Comparison of ENCODE assay signal across 15 cellular contexts in genomic region chr11:112498701-112499100, GRCh38.
DNase-seq lines count a peak whose midpoint lies in the region; ATAC-seq and TF ChIP-seq lines count a peak whose summit lies in the region.
"Had no signal": no experiment of that assay in that cellular context is flagged by ENCODE, and none has a peak within 500 bp of the region (broad histone marks: within the 10 kb centered on the region; RNA-seq: fewer than 3 reads in every experiment).

No MANE protein-coding gene starts in this region.

- DNase-seq in EH (ENCODE audit: low read depth) (peak; percentile 9), M059J (ENCODE audit: low read depth) (peak; percentile 91), epithelial cell of proximal tubule (ENCODE audit: low read depth) (peak; percentile 59), sigmoid colon (no peak), NCI-H187 treated with DMSO at 0.1 percent for 48 hours (lab: John Stamatoyannopoulos, UW) (no peak)
- DNase-seq: Caco-2, Kasumi-1, NCI-H2029 treated with DMSO at 0.1 percent for 48 hours, NCI-H526, OCI-M1 had no signal

- H3K36me3 ChIP-seq in sigmoid colon, result no peaks in the 10 kb centered on the region

- no peak overlapping the region for H3K4me3 Mint-ChIP-seq in nephron
- H3K4me3 Mint-ChIP-seq: CD14-positive monocyte had no signal

- H3K27ac ChIP-seq in sigmoid colon, result no peak overlapping the region
- H3K27ac ChIP-seq: A549 had no signal

- H3K36me3 Mint-ChIP-seq in nephron (ENCODE audit: low read depth), result no peaks in the 10 kb centered on the region
- H3K36me3 Mint-ChIP-seq: CD14-positive monocyte had no signal

- no peaks in the 10 kb centered on the region for H3K9me3 ChIP-seq in sigmoid colon
- H3K9me3 ChIP-seq: A549 had no signal

- no peak overlapping the region for H3K4me3 ChIP-seq in epithelial cell of proximal tubule (ENCODE audit: low read depth, low read length)
- no peak overlapping the region for H3K4me3 ChIP-seq in sigmoid colon
- H3K4me3 ChIP-seq: A549 had no signal

- 79 to 83% methylated on average over 5 of the region's 5 CpGs for WGBS in sigmoid colon, 2 donors

- no peak for ATAC-seq in HG03039 (IDR thresholded peaks at IDR 0.05; ENCODE audit: unreplicated experiment)
- no peak for ATAC-seq in HG03045 (IDR thresholded peaks at IDR 0.05; ENCODE audit: unreplicated experiment)
- ATAC-seq: A549 had no signal

- TF ChIP-seq POLR2A in sigmoid colon (IDR thresholded peaks at IDR 0.05), result no peak

- H3K4me1 ChIP-seq in sigmoid colon, result no peaks in the 10 kb centered on the region
- H3K4me1 ChIP-seq: A549, Caco-2 had no signal

- peaks cover 3% of the 10 kb centered on the region for H3K9me3 Mint-ChIP-seq in nephron

- H3K4me1 Mint-ChIP-seq in nephron, result no peaks in the 10 kb centered on the region
- H3K4me1 Mint-ChIP-seq: CD14-positive monocyte had no signal

- TF ChIP-seq CTCF in epithelial cell of proximal tubule (conservative IDR thresholded peaks at IDR 0.05; ENCODE audit: low read depth, low read length) (no peak), nephron (IDR thresholded peaks at IDR 0.05; ENCODE audit: unreplicated experiment in 3 of 3) (no peak), sigmoid colon (IDR thresholded peaks at IDR 0.05) (no peak)

- no peak for TF ChIP-seq EP300 in sigmoid colon (IDR thresholded peaks at IDR 0.05)

- H3K27ac Mint-ChIP-seq in nephron, result peak overlapping the region in 2 of 3 experiments; percentile 32 to 87
- H3K27ac Mint-ChIP-seq: CD14-positive monocyte had no signal

- intact Hi-C loops in sigmoid colon (cut with DNase I), result no loop called here

- H3K27me3 ChIP-seq in sigmoid colon, result no peaks in the 10 kb centered on the region

- H3K27me3 Mint-ChIP-seq in nephron (ENCODE audit: low read depth), result peaks cover 9% of the 10 kb centered on the region

Comparison
In these comparisons a context has a peak if more than half of its experiments do, and no peak if none do; other contexts are left out.
1. DNase-seq: peak in EH (single experiment), M059J (single experiment) and epithelial cell of proximal tubule (single experiment); none in sigmoid colon (single experiment) and NCI-H187 treated with DMSO at 0.1 percent for 48 hours (single experiment).